ENCODE assay signal across 8 cellular contexts in genomic region chr7:155738652-155739537, GRCh38.
DNase-seq lines count a peak whose midpoint lies in the region; FAIRE-seq and TF ChIP-seq lines count a peak whose summit lies in the region.

No MANE protein-coding gene starts in this region.

- TF ChIP-seq CTCF in 22Rv1 (IDR thresholded peaks at IDR 0.05) (peak; percentile 87), HL-60 (IDR thresholded peaks at IDR 0.05; ENCODE audit: insufficient read depth, low read length) (peak; percentile 48), vagina (IDR thresholded peaks at IDR 0.05) (peak; percentile 18 to 68 (median 30))

- DNase-seq in GM12892 (ENCODE audit: insufficient read length) (no peak), HL-60 (ENCODE audit: low read depth in 1 of 2, low spot score in 1 of 2) (peak; percentile 43 to 77), RPMI8226 (peak; percentile 73), globus pallidus (ENCODE audit: low spot score) (peak; percentile 82), posterior cingulate gyrus (peak; percentile 43 to 96 (median 82)), vagina (ENCODE audit: extremely low spot score in 2 of 2) (no peak)
- DNase-seq in activated naive CD4-positive, alpha-beta T cell treated with Interleukin-2 at 50 U/mL for 16 hours: peak; percentile 71

- intact Hi-C loops in posterior cingulate gyrus (cut with DNase I) (loop anchor here (1.0 to 5.0 kb wide), 2 partner anchors 97 to 141 kb away; partner anchors contain the start of gene RBM33), vagina (cut with DNase I) (no loop called here)

- H3K27ac ChIP-seq in 22Rv1 (no peak overlapping the region), HL-60 (replicated peaks) (no peak overlapping the region), vagina (no peak overlapping the region)

- H3K27me3 ChIP-seq in HL-60 (ENCODE audit: insufficient read depth, poor library complexity, severe bottlenecking): no peaks in the 10 kb centered on the region
- no peaks in the 10 kb centered on the region for H3K27me3 ChIP-seq in vagina

- peaks cover 0 to 57% of the 10 kb centered on the region in 2 donors for H3K36me3 ChIP-seq in vagina

- peak; percentile 53 for FAIRE-seq in GM12892 (lab: Jason Lieb, UNC)

- no peak for TF ChIP-seq POLR2A in GM12892 (IDR thresholded peaks at IDR 0.05; ENCODE audit: low read depth, low read length)
- no peak for TF ChIP-seq POLR2A in vagina (IDR thresholded peaks at IDR 0.05)

- no peak overlapping the region for H3K4me3 ChIP-seq in HL-60 (replicated peaks; ENCODE audit: insufficient read depth, low read length)
- no peak overlapping the region for H3K4me3 ChIP-seq in vagina

- H3K4me1 ChIP-seq in vagina: no peaks in the 10 kb centered on the region

- no peaks in the 10 kb centered on the region for H3K9me3 ChIP-seq in vagina

Comparison
In these comparisons a context has a peak if more than half of its experiments do, and no peak if none do; other contexts are left out.
1. CTCF ChIP-seq: peak in every context shown above with its lines; median percentile 87 in 22Rv1; 48 in HL-60; 30 in vagina.
2. DNase-seq: peak in HL-60 (2 of 2), RPMI8226 (single experiment), activated naive CD4-positive, alpha-beta T cell treated with Interleukin-2 at 50 U/mL for 16 hours (single experiment), globus pallidus (single experiment) and posterior cingulate gyrus (10 of 10); none in GM12892 (single experiment) and vagina (0 of 2).